26 cellular contexts compared by ENCODE assay signal in the genomic region with DNA sequence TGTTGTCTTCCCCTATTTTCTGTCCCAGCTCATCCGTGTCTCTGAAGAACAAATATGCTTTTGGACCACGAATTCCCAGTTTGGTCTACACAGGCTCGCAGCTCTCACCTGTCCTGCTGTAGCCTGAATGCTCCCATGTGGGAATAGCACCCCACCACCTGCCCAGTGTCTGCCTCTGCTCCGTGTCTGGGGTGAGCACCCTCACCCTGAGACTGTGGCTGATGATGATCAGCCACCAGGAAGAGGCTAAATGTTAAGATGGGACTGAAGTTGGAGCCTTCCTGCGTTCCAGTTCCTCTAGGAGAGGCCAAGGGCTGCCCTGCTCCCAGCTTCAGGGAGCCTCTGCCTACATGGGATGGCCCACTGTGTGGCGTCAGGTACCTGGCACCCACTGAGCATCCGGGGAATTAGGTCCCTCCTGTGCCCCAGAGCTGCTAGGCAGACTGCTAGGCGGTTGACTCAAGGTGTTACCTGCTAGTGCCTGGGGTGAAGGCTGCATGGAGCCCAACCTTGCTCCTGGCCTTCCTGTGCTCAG. TPM values are rescaled to one million over a fixed set of nuclear protein-coding genes. Genes with fewer than 3 reads are reported as not detected.
DNase-seq lines count a peak whose midpoint lies in the region; ATAC-seq, FAIRE-seq and TF ChIP-seq lines count a peak whose summit lies in the region.
"Had no signal": no experiment of that assay in that cellular context is flagged by ENCODE, and none has a peak within 500 bp of the region (broad histone marks: within the 10 kb centered on the region; RNA-seq: fewer than 3 reads in every experiment).

No MANE protein-coding gene starts in this region.

- intact Hi-C loops in left ventricle myocardium inferior (cut with micrococcal nuclease) (no loop called here), sciatic nerve (cut with DNase I) (no loop called here)

- H3F3A ChIP-seq in smooth muscle cell (ENCODE audit: low read depth) = no peaks in the 10 kb centered on the region

- H3K4me2 ChIP-seq in smooth muscle cell = no peak overlapping the region

- peaks cover 53% of the 10 kb centered on the region for H3K36me3 ChIP-seq in left ventricle myocardium inferior
- peaks cover 60% of the 10 kb centered on the region for H3K36me3 ChIP-seq in effector memory CD4-positive, alpha-beta T cell (ENCODE audit: control insufficient read depth, insufficient read depth, low read length)
- no peaks in the 10 kb centered on the region for H3K36me3 ChIP-seq in smooth muscle cell (ENCODE audit: low read depth)
- H3K36me3 ChIP-seq: ovary had no signal

- H3K4me3 ChIP-seq in left ventricle myocardium inferior = no peak overlapping the region
- H3K4me3 ChIP-seq in effector memory CD4-positive, alpha-beta T cell (ENCODE audit: insufficient read depth, low read depth, low read length, poor library complexity, severe bottlenecking) = no peak overlapping the region
- no peak overlapping the region for H3K4me3 ChIP-seq in smooth muscle cell
- H3K4me3 ChIP-seq: esophagus muscularis mucosa, gastroesophageal sphincter, GM12878, lower lobe of right lung, ovary, tibial artery had no signal

- no peak for FAIRE-seq in GM12891 (lab: Jason Lieb, UNC)
- FAIRE-seq: astrocyte, GM12878 had no signal

- H3K79me2 ChIP-seq in smooth muscle cell (ENCODE audit: low read depth) = no peaks in the 10 kb centered on the region

- H3K27me3 ChIP-seq in left ventricle myocardium inferior (ENCODE audit: low read depth) (no peaks in the 10 kb centered on the region), smooth muscle cell (ENCODE audit: low read depth) (no peaks in the 10 kb centered on the region)
- H3K27me3 ChIP-seq in effector memory CD4-positive, alpha-beta T cell (replicated peaks; ENCODE audit: control insufficient read depth, insufficient read depth, low read length, poor library complexity, severe bottlenecking) = no peaks in the 10 kb centered on the region
- H3K27me3 ChIP-seq: esophagus muscularis mucosa, gastroesophageal sphincter, ovary, tibial artery had no signal

- no peaks in the 10 kb centered on the region for H3K9me3 ChIP-seq in left ventricle myocardium inferior (replicated peaks)
- H3K9me3 ChIP-seq in effector memory CD4-positive, alpha-beta T cell (ENCODE audit: control insufficient read depth, low read length) = no peaks in the 10 kb centered on the region
- no peaks in the 10 kb centered on the region for H3K9me3 ChIP-seq in smooth muscle cell (replicated peaks; ENCODE audit: low read depth)
- H3K9me3 ChIP-seq: Caco-2, esophagus muscularis mucosa, gastroesophageal sphincter, lower lobe of right lung, ovary, tibial artery had no signal

- ATAC-seq in activated CD4-positive, CD25-positive, alpha-beta regulatory T cell treated with anti-CD3 and anti-CD28 coated beads, Interleukin-2, amount 50 U/mL, for 24 hours = no peak
- ATAC-seq in sciatic nerve = no peak
- ATAC-seq: gastroesophageal sphincter; GM12878; lower lobe of right lung; SK-N-SH treated with all-trans-retinoic acid at 6 μM for 48 hours; stimulated activated naive CD8-positive, alpha-beta T cell treated with anti-CD3 and anti-CD28 coated beads, Interleukin-15, Interleukin-2, amounts not matched to agents 100 U/mL and 50 U/mL, for 24 hours had no signal

- DNase-seq in activated CD4-positive, CD25-positive, alpha-beta regulatory T cell treated with anti-CD3 and anti-CD28 coated beads, Interleukin-2, amount 50 U/mL, for 72 hours = peak; percentile 14
- DNase-seq in GM12891 (ENCODE audit: insufficient read length, low spot score) (no peak), left ventricle myocardium inferior (no peak), sciatic nerve (ENCODE audit: low spot score) (peak; percentile 48), NCI-H187 treated with DMSO at 0.1 percent for 48 hours (lab: John Stamatoyannopoulos, UW) (no peak), smooth muscle cell (lab: John Stamatoyannopoulos, UW; ENCODE audit: unreplicated experiment) (no peak)
- no peak for DNase-seq in effector memory CD4-positive, alpha-beta T cell
- DNase-seq: 8988T; activated CD4-positive, alpha-beta memory T cell treated with anti-CD3 and anti-CD28 coated beads for 36 hours; activated T-cell treated with anti-CD3 and anti-CD28 coated beads for 4 hours; Caco-2; DMS79 treated with DMSO at 0.1 percent for 48 hours; KBM-7; NCI-H2171 treated with DMSO at 0.1 percent for 48 hours; NCI-H524 treated with DMSO at 0.1 percent for 48 hours; stimulated activated naive CD8-positive, alpha-beta T cell treated with anti-CD3 and anti-CD28 coated beads, Interleukin-15, Interleukin-2, amounts not matched to agents 100 U/mL and 50 U/mL, for 24 hours; WERI-Rb-1 had no signal

- TF ChIP-seq CTCF in left ventricle myocardium inferior (IDR thresholded peaks at IDR 0.05; ENCODE audit: borderline replicate concordance) = no peak
- TF ChIP-seq CTCF in smooth muscle cell (IDR thresholded peaks at IDR 0.05; ENCODE audit: borderline replicate concordance, insufficient read depth, poor library complexity, severe bottlenecking) = no peak

- H4K20me1 ChIP-seq in smooth muscle cell (ENCODE audit: low read depth) = peaks cover 26% of the 10 kb centered on the region

- H3K9ac ChIP-seq in smooth muscle cell (ENCODE audit: low read depth) = no peak overlapping the region

- no peak overlapping the region for H2AFZ ChIP-seq in smooth muscle cell (ENCODE audit: low read depth)

- H3K27ac ChIP-seq in left ventricle myocardium inferior (replicated peaks) (peak overlapping the region; percentile 89), smooth muscle cell (ENCODE audit: low read depth) (no peak overlapping the region)
- H3K27ac ChIP-seq in effector memory CD4-positive, alpha-beta T cell (ENCODE audit: insufficient read depth, low read length, poor library complexity, severe bottlenecking) = no peak overlapping the region
- H3K27ac ChIP-seq: esophagus muscularis mucosa, lower lobe of right lung, ovary, WERI-Rb-1 had no signal

- no peak for TF ChIP-seq POLR2A in GM12891 (IDR thresholded peaks at IDR 0.05; ENCODE audit: low read depth, low read length)

- peaks cover 83% of the 10 kb centered on the region for H3K4me1 ChIP-seq in left ventricle myocardium inferior
- H3K4me1 ChIP-seq in effector memory CD4-positive, alpha-beta T cell (ENCODE audit: control insufficient read depth, insufficient read depth, low read length, poor library complexity, severe bottlenecking) = peaks cover 13% of the 10 kb centered on the region
- peaks cover 6% of the 10 kb centered on the region for H3K4me1 ChIP-seq in smooth muscle cell (ENCODE audit: low read depth)
- H3K4me1 ChIP-seq: Caco-2 had no signal

- 96% methylated on average over 8 of the region's 8 CpGs for WGBS in smooth muscle cell (ENCODE audit: low lambda C conversion rate)

TF ChIP-seq in GM12891, 5 proteins besides CTCF, POLR2A, EP300 and RAD21:
- TF ChIP-seq PAX5 (IDR thresholded peaks at IDR 0.05; ENCODE audit: insufficient read depth, low read length, severe bottlenecking) (no peak), POLR2AphosphoS5 (IDR thresholded peaks at IDR 0.05; ENCODE audit: low read depth, low read length) (peak; percentile 61; the same call in 1 of the 2 replicates)

RNA-seq across cellular contexts. Expression of a gene that starts 3.7 kb away (rescaled TPM):
- not detected for polyA plus RNA-seq in GM12891 (2012; ENCODE audit: low read depth, missing spikeins)
- total RNA-seq in left ventricle myocardium inferior = 671 TPM
- 0.85 TPM for total RNA-seq in sciatic nerve
- total RNA-seq in smooth muscle cell = 0.54 TPM in 1 of 2 replicates, not detected in the other
- not detected in 2 replicates for polyA plus RNA-seq in smooth muscle cell
- total RNA-seq: Caco-2, GM12878 had no signal
- polyA plus RNA-seq: GM12878 had no signal

RNA-seq across cellular contexts. Expression of a gene that starts 17.2 kb away (rescaled TPM):
- polyA plus RNA-seq in GM12891 (2012; ENCODE audit: low read depth, missing spikeins) = 92.7 TPM
- 33.1 TPM for total RNA-seq in left ventricle myocardium inferior
- 85.1 TPM for total RNA-seq in sciatic nerve
- total RNA-seq in smooth muscle cell = 47.8 and 55.1 TPM in 2 replicates
- polyA plus RNA-seq in smooth muscle cell = 94.5 and 98.4 TPM in 2 replicates

RNA-seq across cellular contexts. Expression of a gene that starts 20.6 kb away (rescaled TPM):
- polyA plus RNA-seq in GM12891 (2012; ENCODE audit: low read depth, missing spikeins) = 13.2 TPM
- total RNA-seq in left ventricle myocardium inferior (12.4 TPM), sciatic nerve (25.6 TPM), smooth muscle cell (4.9 and 5.2 TPM in 2 replicates)
- polyA plus RNA-seq in smooth muscle cell = 9.9 and 10.2 TPM in 2 replicates

RNA-seq across cellular contexts. Expression of a gene that starts 42.4 kb away (rescaled TPM):
- 0.71 TPM for polyA plus RNA-seq in GM12891 (2012; ENCODE audit: low read depth, missing spikeins)
- total RNA-seq in left ventricle myocardium inferior (20.5 TPM), sciatic nerve (236 TPM), smooth muscle cell (36.6 and 39.7 TPM in 2 replicates)
- polyA plus RNA-seq in smooth muscle cell = 141 and 163 TPM in 2 replicates

Comparison
In these comparisons a context has a peak if more than half of its experiments do, and no peak if none do; other contexts are left out.
1. DNase-seq: peak in activated CD4-positive, CD25-positive, alpha-beta regulatory T cell treated with anti-CD3 and anti-CD28 coated beads, Interleukin-2, amount 50 U/mL, for 72 hours (single experiment) and sciatic nerve (single experiment); none in GM12891 (single experiment), left ventricle myocardium inferior (single experiment), NCI-H187 treated with DMSO at 0.1 percent for 48 hours (single experiment), effector memory CD4-positive, alpha-beta T cell (0 of 3) and smooth muscle cell (single experiment).
2. RNA of a gene that starts 3.7 kb away (total RNA-seq): 671 TPM in left ventricle myocardium inferior (single experiment); 0.85 TPM in sciatic nerve (single experiment) and 0.54 TPM in smooth muscle cell; every median in the first group is over 100 times any median in the second.